Comparison of ENCODE assay signal across 8 cellular contexts in genomic region chr9:121744002-121744686, GRCh38.
DNase-seq lines count a peak whose midpoint lies in the region; ATAC-seq, FAIRE-seq and TF ChIP-seq lines count a peak whose summit lies in the region.

No MANE protein-coding gene starts in this region.

- peak overlapping the region; percentile 71 for H2BK120ac ChIP-seq in IMR-90 (ENCODE audit: low read depth, low read length)

- no peak overlapping the region for H3K18ac ChIP-seq in IMR-90 (ENCODE audit: low read depth, low read length)

- peaks cover 38% of the 10 kb centered on the region for H4K20me1 ChIP-seq in IMR-90 (ENCODE audit: insufficient read depth, low read length)

- no peak overlapping the region for H3K27ac Mint-ChIP-seq in mesothelial cell of epicardium

- no peaks in the 10 kb centered on the region for H3K9me3 Mint-ChIP-seq in mesothelial cell of epicardium

- peak overlapping the region; percentile 83 for H3K4ac ChIP-seq in IMR-90 (ENCODE audit: low read depth, low read length)

- peak overlapping the region; percentile 81 for H3K4me2 ChIP-seq in IMR-90 (ENCODE audit: low read depth, low read length)

- no peaks in the 10 kb centered on the region for H3K27me3 Mint-ChIP-seq in mesothelial cell of epicardium (ENCODE audit: low read depth)

- no peaks in the 10 kb centered on the region for H3K36me3 Mint-ChIP-seq in mesothelial cell of epicardium

- H3K4me3 ChIP-seq in IMR-90 (ENCODE audit: insufficient read depth, low read depth, low read length) (peak overlapping the region; percentile 43), pancreas (peak overlapping the region; percentile 10 to 52 (median 22))

- no peak for FAIRE-seq in pancreas (lab: Jason Lieb, UNC)

- peak; percentile 10 for DNase-seq in NCI-H345 (lab: John Stamatoyannopoulos, UW)
- DNase-seq in NCI-H345 treated with DMSO at 0.1 percent for 48 hours (lab: John Stamatoyannopoulos, UW; ENCODE audit: unreplicated experiment) = no peak
- peak; percentile 43 for DNase-seq in IMR-90
- DNase-seq in activated CD8-positive, alpha-beta memory T cell treated with anti-CD3 and anti-CD28 coated beads, Interleukin-2, amount 50 U/mL, for 48 hours = peak; percentile 58
- DNase-seq in globus pallidus (ENCODE audit: low spot score) = peak; percentile 73
- DNase-seq in pancreas = peak in 5 of 6 donors; percentile 53 to 85 (median 68)
- DNase-seq in NCI-H2171 treated with DMSO at 0.1 percent for 48 hours (lab: John Stamatoyannopoulos, UW) = no peak
- DNase-seq in mesothelial cell of epicardium (ENCODE audit: low spot score in 2 of 2, unreplicated experiment in 2 of 2) = no peak

- peaks cover 34% of the 10 kb centered on the region for H3K9me1 ChIP-seq in IMR-90 (ENCODE audit: insufficient read depth, low read length)

- TF ChIP-seq CTCF in IMR-90 (conservative IDR thresholded peaks at IDR 0.05; ENCODE audit: low read depth, low read length) (peak; percentile 46), pancreas (IDR thresholded peaks at IDR 0.05) (peak in 1 of 4 donors; percentile 32), mesothelial cell of epicardium (IDR thresholded peaks at IDR 0.05; ENCODE audit: unreplicated experiment) (no peak)

- in situ Hi-C loops in IMR-90 (cut with MboI; ENCODE audit: low sequenced_read_pairs) = no loop called here

- peak overlapping the region; percentile 86 for H2AFZ ChIP-seq in IMR-90 (replicated peaks; ENCODE audit: low read length, poor library complexity)

- H3K9me3 ChIP-seq in IMR-90 (ENCODE audit: control insufficient read depth, insufficient read depth, low read length) (no peaks in the 10 kb centered on the region), pancreas (no peaks in the 10 kb centered on the region)

- ATAC-seq in IMR-90 (ENCODE audit: low read depth) = peak; percentile 22
- peak; percentile 67 to 84 (median 78) for ATAC-seq in pancreas

- POLR2A ChIA-PET in IMR-90 (lab: Charles Lee; ENCODE audit: unreplicated experiment) = no interaction called here

- BruUV-seq in IMR-90 (replicated peaks; lab: Mats Ljungman, UMichigan) = no TSS peak

- intact Hi-C loops in IMR-90 (cut with micrococcal nuclease) = loop anchor here (2.0 kb wide), 1 partner anchor 249 kb away; no protein-coding TSS in a partner anchor
- intact Hi-C loops in pancreas (cut with DNase I) = no loop called here

- H3K4me1 Mint-ChIP-seq in mesothelial cell of epicardium = peaks cover 6% of the 10 kb centered on the region

- no peaks in the 10 kb centered on the region for H3K27me3 ChIP-seq in IMR-90 (ENCODE audit: control insufficient read depth, insufficient read depth, low read length)
- H3K27me3 ChIP-seq in pancreas = no peaks in the 10 kb centered on the region

- peaks cover 35% of the 10 kb centered on the region for H3K4me1 ChIP-seq in IMR-90 (ENCODE audit: control insufficient read depth, insufficient read depth, low read length)
- H3K4me1 ChIP-seq in pancreas = peaks cover 10 to 37% (median 19%) of the 10 kb centered on the region in 3 donors

- peak overlapping the region; percentile 67 for H4K91ac ChIP-seq in IMR-90 (ENCODE audit: insufficient read depth, low read depth, low read length)

- H3K9ac ChIP-seq in IMR-90 (ENCODE audit: low read depth, low read length) = peak overlapping the region; percentile 53

- H4K8ac ChIP-seq in IMR-90 (ENCODE audit: low read depth in 2 of 2, low read length in 2 of 2) = peak overlapping the region; percentile 16 to 72; a peak in 2 of 4 replicates

- peak overlapping the region; percentile 71 for H3K27ac ChIP-seq in IMR-90 (ENCODE audit: insufficient read depth, low read length)
- peak overlapping the region; percentile 51 to 90 (median 79) for H3K27ac ChIP-seq in pancreas

- peak overlapping the region; percentile 89 for H2AK5ac ChIP-seq in IMR-90 (ENCODE audit: low read depth, low read length)

- H2BK20ac ChIP-seq in IMR-90 (ENCODE audit: low read depth, low read length) = peak overlapping the region; percentile 27; the same call in 1 of the 2 replicates

- no peak overlapping the region for H4K5ac ChIP-seq in IMR-90 (ENCODE audit: low read depth, low read length)

- peak overlapping the region; percentile 81 for H2AK9ac ChIP-seq in IMR-90 (replicated peaks; ENCODE audit: low read depth, low read length, poor library complexity)

- H3K79me1 ChIP-seq in IMR-90 (ENCODE audit: low read depth in 1 of 2, low read length in 2 of 2) = peaks cover 13 to 80% of the 10 kb centered on the region in 2 experiments; a peak in 3 of 4 replicates

- peak overlapping the region; percentile 30; the same call in 2 of the 3 replicates for H2BK15ac ChIP-seq in IMR-90 (ENCODE audit: low read depth, low read length)

- H3K14ac ChIP-seq in IMR-90 (replicated peaks; ENCODE audit: low read depth, low read length) = peak overlapping the region; percentile 82

- CTCF ChIA-PET in IMR-90 (lab: Yijun Ruan, JAX) = interaction anchor here (0.9 to 1.2 kb wide), 2 partner anchors 9 to 45 kb away, joined by 3 to 4 read pairs; no protein-coding TSS in a partner anchor

- peak overlapping the region; percentile 64 for H2BK5ac ChIP-seq in IMR-90 (ENCODE audit: low read depth, low read length, poor library complexity, severe bottlenecking)

- H3K23ac ChIP-seq in IMR-90 (ENCODE audit: low read depth, low read length) = peak overlapping the region; percentile 82

- dilution Hi-C loops in IMR-90 (cut with HindIII; ENCODE audit: low sequenced_read_pairs, unreplicated experiment) = no loop called here

- TF ChIP-seq RAD21 in IMR-90 (IDR thresholded peaks at IDR 0.05; ENCODE audit: low read length) = peak; percentile 56

- H3K56ac ChIP-seq in IMR-90 (ENCODE audit: extremely low read depth, insufficient read depth, low read length) = peak overlapping the region; percentile 20; the same call in 1 of the 2 replicates

- WGBS in IMR-90 (ENCODE audit: extremely low coverage in 2 of 2, insufficient read length in 1 of 2), 2 experiments = 47% methylated on average over 4 of the region's 11 CpGs; no CpG with 5 or more reads in 1 of the 2 experiments
- WGBS in pancreas, 2 donors = 22% methylated on average over 11 of the region's 11 CpGs

- no peak for TF ChIP-seq POLR2A in IMR-90 (IDR thresholded peaks at IDR 0.05; ENCODE audit: low read depth, low read length)

- H3K4me3 Mint-ChIP-seq in mesothelial cell of epicardium = no peak overlapping the region

- H3K36me3 ChIP-seq in IMR-90 (ENCODE audit: control insufficient read depth, insufficient read depth, low read length) (no peaks in the 10 kb centered on the region), pancreas (no peaks in the 10 kb centered on the region)

TF ChIP-seq in IMR-90, 13 proteins besides CTCF, POLR2A, EP300 and RAD21:
- TF ChIP-seq SMC3 (IDR thresholded peaks at IDR 0.05; ENCODE audit: low read depth, low read length) = peak; percentile 30; the same call in 1 of the 2 replicates
- no peak for TF ChIP-seq MXI1 (IDR thresholded peaks at IDR 0.05; ENCODE audit: borderline replicate concordance, low read depth, low read length)

Comparison
In these comparisons a context has a peak if more than half of its experiments do, and no peak if none do; other contexts are left out.
1. DNase-seq: peak in NCI-H345 (single experiment), IMR-90 (single experiment), activated CD8-positive, alpha-beta memory T cell treated with anti-CD3 and anti-CD28 coated beads, Interleukin-2, amount 50 U/mL, for 48 hours (single experiment), globus pallidus (single experiment) and pancreas (5 of 6); none in NCI-H345 treated with DMSO at 0.1 percent for 48 hours (single experiment), NCI-H2171 treated with DMSO at 0.1 percent for 48 hours (single experiment) and mesothelial cell of epicardium (0 of 2).